ENCODE assay signal across 8 cellular contexts in the genomic region with DNA sequence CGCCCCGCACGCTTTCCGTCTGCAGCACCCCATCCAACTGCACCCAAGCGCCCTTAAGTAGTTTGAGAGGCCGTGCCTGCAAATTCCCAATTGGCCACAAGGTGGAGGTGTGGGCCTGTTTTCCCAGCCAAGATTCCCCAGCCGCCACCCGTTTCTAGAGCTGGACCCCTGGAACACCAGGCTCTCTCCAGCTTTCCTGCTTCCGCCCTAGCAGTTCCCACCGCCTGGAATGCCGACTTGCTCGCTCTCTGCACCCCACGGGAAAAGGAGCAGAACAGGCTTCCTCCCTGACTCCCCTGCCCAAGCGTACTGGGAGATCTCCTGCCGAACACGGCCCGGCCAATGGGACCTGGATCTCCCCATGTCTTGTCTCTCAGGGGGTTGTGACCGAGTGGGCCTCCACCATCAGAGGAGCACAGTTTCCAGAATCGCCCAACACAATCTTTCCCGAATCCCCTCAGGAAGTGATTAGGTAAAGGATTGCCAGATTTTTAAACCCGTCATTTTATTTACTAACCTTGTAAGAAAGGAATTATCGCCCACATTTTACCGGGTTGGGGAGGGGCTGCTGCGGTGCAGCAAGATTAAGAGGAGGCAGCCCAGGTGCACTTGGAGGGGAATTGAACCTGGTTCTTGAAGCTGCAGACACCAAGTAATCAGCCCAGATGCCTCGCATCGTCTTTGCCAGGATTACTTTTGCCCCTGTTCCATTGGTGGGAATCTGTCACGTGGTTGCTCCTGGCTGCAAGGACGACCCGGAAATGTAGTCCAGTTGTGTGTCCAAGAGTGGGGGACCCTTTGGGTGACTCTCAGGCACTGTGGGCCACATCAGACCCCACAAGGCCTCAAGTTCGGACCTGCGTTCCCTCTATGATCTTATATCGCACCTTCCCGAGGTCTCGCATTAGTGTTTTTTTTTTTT. TPM values are rescaled to one million over a fixed set of nuclear protein-coding genes. Genes with fewer than 3 reads are reported as not detected.
A peak's percentile ranks its signal among the peaks of the same experiment; 100 is the strongest.
DNase-seq lines count a peak whose midpoint lies in the region; ATAC-seq and TF ChIP-seq lines count a peak whose summit lies in the region.

No MANE protein-coding gene starts in this region.

- H3K9me3 ChIP-seq in MG63 (no peaks in the 10 kb centered on the region), SK-N-MC (ENCODE audit: low read depth, low read length) (no peaks in the 10 kb centered on the region), thoracic aorta (no peaks in the 10 kb centered on the region)

- peaks cover 36% of the 10 kb centered on the region for H3K4me1 Mint-ChIP-seq in activated naive CD8-positive, alpha-beta T cell (ENCODE audit: low read depth)
- peaks cover 5% of the 10 kb centered on the region for H3K4me1 Mint-ChIP-seq in glutamatergic neuron (ENCODE audit: low read depth, unreplicated experiment)

- H3K27me3 ChIP-seq in MG63 (peaks cover 3% of the 10 kb centered on the region), thoracic aorta (replicated peaks; ENCODE audit: insufficient read depth) (no peaks in the 10 kb centered on the region)

- H3K4me3 ChIP-seq in MG63 (peak overlapping the region; percentile 40), SK-N-MC (peak overlapping the region; percentile 32), thoracic aorta (peak overlapping the region; percentile 75)

- H3K36me3 ChIP-seq in MG63 (no peaks in the 10 kb centered on the region), SK-N-MC (ENCODE audit: insufficient read depth, low read length) (no peaks in the 10 kb centered on the region), thoracic aorta (no peaks in the 10 kb centered on the region)

- H3K27ac ChIP-seq in SK-N-MC (no peak overlapping the region), thoracic aorta (peak overlapping the region; percentile 54 to 68)

- no peaks in the 10 kb centered on the region for H3K36me3 Mint-ChIP-seq in activated naive CD8-positive, alpha-beta T cell
- no peaks in the 10 kb centered on the region for H3K36me3 Mint-ChIP-seq in glutamatergic neuron (ENCODE audit: unreplicated experiment)

- H3K4me3 Mint-ChIP-seq in activated naive CD8-positive, alpha-beta T cell, result peak overlapping the region; percentile 87
- H3K4me3 Mint-ChIP-seq in glutamatergic neuron (ENCODE audit: unreplicated experiment), result peak overlapping the region; percentile 98

- TF ChIP-seq POLR2A in GM18526 (IDR thresholded peaks at IDR 0.05; ENCODE audit: extremely low read depth, insufficient read length), result peak; percentile 59

- peak; percentile 87 for ATAC-seq in omental fat pad (ENCODE audit: low FRiP score)
- ATAC-seq in thoracic aorta (ENCODE audit: insufficient number of reproducible peaks, low FRiP score, low read depth), result peak; percentile 85

- H3K9me3 Mint-ChIP-seq in activated naive CD8-positive, alpha-beta T cell (ENCODE audit: low read depth), result no peaks in the 10 kb centered on the region
- peaks cover 5% of the 10 kb centered on the region for H3K9me3 Mint-ChIP-seq in glutamatergic neuron (ENCODE audit: unreplicated experiment)

- DNase-seq in ACHN (peak; percentile 85), MG63 (peak; percentile 68), SK-N-MC (ENCODE audit: low read depth, low spot score) (no peak), glutamatergic neuron (peak; percentile 87), omental fat pad (ENCODE audit: low spot score) (peak; percentile 91), thoracic aorta (ENCODE audit: low spot score) (peak; percentile 51)

- peak overlapping the region; percentile 88 for H3K27ac Mint-ChIP-seq in activated naive CD8-positive, alpha-beta T cell
- peak overlapping the region; percentile 94 for H3K27ac Mint-ChIP-seq in glutamatergic neuron (ENCODE audit: unreplicated experiment)

- TF ChIP-seq CTCF in glutamatergic neuron (IDR thresholded peaks at IDR 0.05; ENCODE audit: partially characterized antibody, unreplicated experiment) (peak; percentile 92), omental fat pad (IDR thresholded peaks at IDR 0.05) (peak in 1 of 3 donors; percentile 52), thoracic aorta (IDR thresholded peaks at IDR 0.05) (peak; percentile 85)

- in situ Hi-C loops in ACHN (cut with HindIII; ENCODE audit: low pct_ligation_motif_present, low pct_unique_long_range_greater_than_20kb, low sequenced_read_pairs), result no loop called here

- no peak overlapping the region for H3K9ac ChIP-seq in SK-N-MC (ENCODE audit: insufficient read length)

- H3K4me1 ChIP-seq in thoracic aorta (ENCODE audit: control insufficient read depth in 1 of 2, low read depth in 2 of 2), result peaks cover 0 to 5% of the 10 kb centered on the region in 2 donors

- no peaks in the 10 kb centered on the region for H3K27me3 Mint-ChIP-seq in activated naive CD8-positive, alpha-beta T cell
- H3K27me3 Mint-ChIP-seq in glutamatergic neuron (ENCODE audit: unreplicated experiment), result peaks cover 6% of the 10 kb centered on the region

RNA-seq across cellular contexts. Expression of a gene that starts 3.5 kb away (rescaled TPM):
- total RNA-seq in MG63 (2014; rRNA removed; shearing (Covaris generic); ENCODE audit: low replicate concordance), result 1.5 TPM in 1 of 2 replicates, not detected in the other
- total RNA-seq in glutamatergic neuron (ENCODE audit: unreplicated experiment), result 0.88 TPM
- total RNA-seq in omental fat pad, result 1 to 10 TPM in 2 of 4 donors, not detected in 2; 1.3 TPM
- not detected for total RNA-seq in thoracic aorta

RNA-seq across cellular contexts. Expression of a gene that starts 7.3 kb away (rescaled TPM):
- 113 and 173 TPM in 2 replicates for total RNA-seq in MG63 (2014; rRNA removed; shearing (Covaris generic); ENCODE audit: low replicate concordance)
- 28.3 TPM for total RNA-seq in glutamatergic neuron (ENCODE audit: unreplicated experiment)
- total RNA-seq in omental fat pad, result 10 to 100 TPM; 73.5 to 93.5 (median 82.0) TPM
- total RNA-seq in thoracic aorta, result 100 to 1,000 TPM; 113 to 138 TPM

RNA-seq across cellular contexts. Expression of a gene that starts 15.2 kb away (rescaled TPM):
- 44.1 and 117 TPM in 2 replicates for total RNA-seq in MG63 (2014; rRNA removed; shearing (Covaris generic); ENCODE audit: low replicate concordance)
- total RNA-seq in glutamatergic neuron (ENCODE audit: unreplicated experiment) (38.9 TPM), omental fat pad (10 to 100 TPM; 10.0 to 17.2 (median 11.7) TPM), thoracic aorta (10 to 100 TPM; 12.8 to 39.5 TPM)

RNA-seq across cellular contexts. Expression of a gene that starts 39.7 kb away (rescaled TPM):
- total RNA-seq in MG63 (2014; rRNA removed; shearing (Covaris generic); ENCODE audit: low replicate concordance), result not detected in 2 replicates
- total RNA-seq in glutamatergic neuron (ENCODE audit: unreplicated experiment), result 10.6 TPM
- total RNA-seq in omental fat pad, result under 1 TPM; 0.28 to 0.72 (median 0.31) TPM
- total RNA-seq in thoracic aorta, result 1 to 10 TPM; 1.3 to 4.2 TPM

RNA-seq across cellular contexts. Expression of a gene that starts 49.8 kb away (rescaled TPM):
- total RNA-seq in MG63 (2014; rRNA removed; shearing (Covaris generic); ENCODE audit: low replicate concordance), result not detected in 2 replicates
- total RNA-seq in glutamatergic neuron (ENCODE audit: unreplicated experiment), result 2.7 TPM
- under 1 TPM in 1 of 4 donors, not detected in 3; 0.37 TPM for total RNA-seq in omental fat pad
- not detected for total RNA-seq in thoracic aorta
